Comparison of ENCODE assay signal across 8 cellular contexts in the genomic region with DNA sequence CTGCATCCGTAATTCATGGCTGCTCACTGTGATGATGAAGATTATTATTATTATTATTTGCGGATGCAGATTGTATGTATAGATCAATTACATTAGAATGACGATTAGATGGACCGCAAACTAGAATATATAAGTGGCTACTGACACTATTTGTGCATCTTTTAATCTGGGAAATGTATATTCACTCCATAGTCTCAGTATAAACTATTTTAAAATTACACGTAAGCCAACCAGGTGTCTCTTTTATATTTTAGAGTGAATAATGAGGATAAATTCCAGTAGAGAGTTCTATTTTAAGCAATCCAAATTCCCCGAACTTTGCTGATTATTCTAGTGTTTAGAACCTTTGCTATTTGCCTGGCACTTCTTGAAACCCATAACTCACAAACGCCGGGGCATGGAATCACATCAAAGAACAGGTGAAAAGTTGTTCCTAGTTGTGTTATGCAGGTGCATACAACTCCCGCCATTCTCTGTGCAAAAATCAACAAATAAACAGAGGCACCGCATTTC. TPM values are rescaled to one million over a fixed set of nuclear protein-coding genes. Genes with fewer than 3 reads are reported as not detected.
A peak's percentile ranks its signal among the peaks of the same experiment; 100 is the strongest.
DNase-seq lines count a peak whose midpoint lies in the region; TF ChIP-seq lines count a peak whose summit lies in the region.

No MANE protein-coding gene starts in this region.

- H3K9me3 ChIP-seq in esophagus (ENCODE audit: control insufficient read depth in 2 of 2, insufficient read depth in 1 of 2, low read depth in 1 of 2, low read length in 1 of 2): no peaks in the 10 kb centered on the region

- intact Hi-C loops in head of caudate nucleus (cut with DNase I): no loop called here

- TF ChIP-seq CTCF in GM12865 (IDR thresholded peaks at IDR 0.05; ENCODE audit: insufficient read depth, low read depth, low read length, missing control alignments): no peak

- WGBS in esophagus, 2 donors: 1 to 3% methylated on average over 10 of the region's 10 CpGs

- DNase-seq in GM12865 (ENCODE audit: low read depth) (no peak), RKO (ENCODE audit: low spot score) (peak; percentile 45), germinal center (ENCODE audit: low spot score) (no peak), head of caudate nucleus (no peak), NCI-H774 (lab: John Stamatoyannopoulos, UW) (no peak)
- DNase-seq in activated CD8-positive, alpha-beta memory T cell treated with anti-CD3 and anti-CD28 coated beads, Interleukin-2, amount 50 U/mL, for 4 hours: no peak

- no peak overlapping the region for H3K9ac ChIP-seq in rectal smooth muscle tissue (ENCODE audit: low read length)

- H3K27me3 ChIP-seq in esophagus (ENCODE audit: control insufficient read depth in 1 of 2, insufficient read depth in 2 of 2, low read length in 2 of 2) (no peaks in the 10 kb centered on the region), rectal smooth muscle tissue (ENCODE audit: control insufficient read depth, insufficient read depth, low read length) (no peaks in the 10 kb centered on the region)

- H3K4me3 ChIP-seq in GM12865 (ENCODE audit: low read depth, low read length): peak overlapping the region; percentile 92
- peak overlapping the region; percentile 51 to 63 for H3K4me3 ChIP-seq in esophagus (ENCODE audit: low read depth in 1 of 2, low read length in 2 of 2)
- peak overlapping the region; percentile 75 for H3K4me3 ChIP-seq in rectal smooth muscle tissue (ENCODE audit: low read length)

- H3K27ac ChIP-seq in esophagus (ENCODE audit: low read depth in 2 of 2, low read length in 1 of 2) (peak overlapping the region; percentile 80 to 87), rectal smooth muscle tissue (ENCODE audit: low read depth, low read length) (peak overlapping the region; percentile 59)

- H3K4me1 ChIP-seq in esophagus (ENCODE audit: control insufficient read depth in 2 of 2, insufficient read depth in 2 of 2, low read length in 1 of 2) (no peaks in the 10 kb centered on the region), rectal smooth muscle tissue (ENCODE audit: control insufficient read depth, insufficient read depth, low read length) (peaks cover 4% of the 10 kb centered on the region)

- H3K36me3 ChIP-seq in esophagus (ENCODE audit: control insufficient read depth in 2 of 2, insufficient read depth in 2 of 2, low read length in 1 of 2) (no peaks in the 10 kb centered on the region), rectal smooth muscle tissue (ENCODE audit: control insufficient read depth, insufficient read depth, low read length) (no peaks in the 10 kb centered on the region)

RNA-seq across cellular contexts. Expression of a gene that starts 0.5 kb away (rescaled TPM):
- polyA plus RNA-seq in esophagus: 1 to 10 TPM; 5.6 to 8.3 TPM

RNA-seq across cellular contexts. Expression of a gene that starts 38.4 kb away (rescaled TPM):
- 1 to 10 TPM in 1 of 2 donors, under 1 TPM in 1; 0.29 to 1.3 TPM for polyA plus RNA-seq in esophagus
